24 cellular contexts compared by ENCODE assay signal in genomic region chr1:166271151-166271538, GRCh38.
"Had no signal": no experiment of that assay in that cellular context is flagged by ENCODE, and none has a peak within 500 bp of the region (broad histone marks: within the 10 kb centered on the region; RNA-seq: fewer than 3 reads in every experiment).

No MANE protein-coding gene starts in this region.

- H3K27ac ChIP-seq: colonic mucosa, coronary artery, dorsolateral prefrontal cortex, epithelial cell of prostate, esophagus muscularis mucosa, esophagus squamous epithelium, foreskin keratinocyte, gastroesophageal sphincter, heart left ventricle, heart right ventricle had no signal

- H3K4me3 Mint-ChIP-seq: dendritic cell treated with granulocyte-macrophage colony-stimulating factor and Interleukin-4, amounts not matched to agents 40 ng/mL and 50 ng/mL, for 4 days; effector memory CD8-positive, alpha-beta T cell; endodermal cell had no signal

- H3K4me1 ChIP-seq: colonic mucosa, esophagus muscularis mucosa, esophagus squamous epithelium, foreskin keratinocyte, gastroesophageal sphincter, heart right ventricle had no signal

- H3K27me3 ChIP-seq: colonic mucosa, dorsolateral prefrontal cortex, esophagus squamous epithelium, foreskin keratinocyte, gastroesophageal sphincter, heart left ventricle, heart right ventricle had no signal

- H3K4me3 ChIP-seq: colonic mucosa, coronary artery, dorsolateral prefrontal cortex, esophagus muscularis mucosa, esophagus squamous epithelium, gastroesophageal sphincter, heart left ventricle, heart right ventricle had no signal

- H3K9me3 ChIP-seq: colonic mucosa, esophagus muscularis mucosa, heart left ventricle had no signal

- H3K27ac Mint-ChIP-seq: dendritic cell treated with granulocyte-macrophage colony-stimulating factor and Interleukin-4, amounts not matched to agents 40 ng/mL and 50 ng/mL, for 4 days; effector memory CD8-positive, alpha-beta T cell; endodermal cell had no signal

- H3K27me3 Mint-ChIP-seq: dendritic cell treated with granulocyte-macrophage colony-stimulating factor and Interleukin-4, amounts not matched to agents 40 ng/mL and 50 ng/mL, for 4 days had no signal

- ATAC-seq: effector memory CD8-positive, alpha-beta T cell; esophagus mucosa; foreskin keratinocyte; gastroesophageal sphincter; heart left ventricle; heart right ventricle had no signal

- DNase-seq: colonic mucosa; cortex of kidney; dermis blood vessel endothelial cell; dorsolateral prefrontal cortex; effector CD4-positive, alpha-beta T cell; effector CD8-positive, alpha-beta T cell; effector memory CD4-positive, alpha-beta T cell; effector memory CD8-positive, alpha-beta T cell; endodermal cell; erythroblast; esophagus squamous epithelium; foreskin fibroblast; foreskin keratinocyte; foreskin melanocyte; glutamatergic neuron; head of caudate nucleus; heart left ventricle; heart right ventricle had no signal

- H3K36me3 ChIP-seq: colonic mucosa, esophagus muscularis mucosa, esophagus squamous epithelium, gastroesophageal sphincter, heart left ventricle, heart right ventricle had no signal
